In genomic region chr20:19594896-19595295, GRCh38 we compare ENCODE assay signal across 5 cellular contexts.
"Had no signal": no experiment of that assay in that cellular context is flagged by ENCODE, and none has a peak within 500 bp of the region (broad histone marks: within the 10 kb centered on the region; RNA-seq: fewer than 3 reads in every experiment).

No MANE protein-coding gene starts in this region.

- H3K27ac Mint-ChIP-seq: GM23338, IgD-negative memory B cell had no signal

- H3K4me3 Mint-ChIP-seq: GM23338, H9, IgD-negative memory B cell had no signal

- ATAC-seq: GM23338 had no signal

- DNase-seq: H9, HCEC 1CT, KBM-7 had no signal
